In genomic region chr11:11396290-11397042, GRCh38 we compare ENCODE assay signal across 9 cellular contexts. TPM values are rescaled to one million over a fixed set of nuclear protein-coding genes. Genes with fewer than 3 reads are reported as not detected.
DNase-seq lines count a peak whose midpoint lies in the region; ATAC-seq, FAIRE-seq and TF ChIP-seq lines count a peak whose summit lies in the region.
"Had no signal": no experiment of that assay in that cellular context is flagged by ENCODE, and none has a peak within 500 bp of the region (broad histone marks: within the 10 kb centered on the region; RNA-seq: fewer than 3 reads in every experiment).

No MANE protein-coding gene starts in this region.

- no peaks in the 10 kb centered on the region for H3K27me3 ChIP-seq in pancreas

- TF ChIP-seq CTCF in fibroblast of pulmonary artery (IDR thresholded peaks at IDR 0.05; ENCODE audit: low read length, missing control alignments), result no peak
- TF ChIP-seq CTCF in pancreas (IDR thresholded peaks at IDR 0.05), result no peak

- in situ Hi-C loops in Caki2 (cut with HindIII; ENCODE audit: low pct_unique_long_range_greater_than_20kb, low sequenced_read_pairs), result no loop called here

- intact Hi-C loops in pancreas (cut with DNase I), result no loop called here

- H3K9me3 ChIP-seq in pancreas, result no peaks in the 10 kb centered on the region

- no peaks in the 10 kb centered on the region for H3K4me1 ChIP-seq in pancreas

- H3K27ac ChIP-seq in pancreas, result no peak overlapping the region

- 67 to 74% methylated on average over 11 of the region's 11 CpGs for WGBS in pancreas, 2 donors

- ATAC-seq in pancreas (peak in 3 of 4 donors; percentile 49 to 69 (median 58)), HG03280 (IDR thresholded peaks at IDR 0.05; ENCODE audit: unreplicated experiment) (no peak), HG03045 (IDR thresholded peaks at IDR 0.05; ENCODE audit: unreplicated experiment) (no peak), HG02938 (IDR thresholded peaks at IDR 0.05; ENCODE audit: unreplicated experiment) (no peak)
- ATAC-seq: stimulated activated naive CD8-positive, alpha-beta T cell treated with anti-CD3 and anti-CD28 coated beads, Interleukin-15, amount 100 ng/mL, for 72 hours had no signal

- peak; percentile 13 for FAIRE-seq in pancreas (lab: Jason Lieb, UNC)

- H3K36me3 ChIP-seq in pancreas, result no peaks in the 10 kb centered on the region

- H3K4me3 ChIP-seq in fibroblast of pulmonary artery (replicated peaks; ENCODE audit: low read depth, low read length), result no peak overlapping the region
- no peak overlapping the region for H3K4me3 ChIP-seq in pancreas

- DNase-seq in Caki2 (ENCODE audit: low read depth) (peak; percentile 61), T1000 (lab: John Stamatoyannopoulos, UW) (peak; percentile 56), fibroblast of pulmonary artery (ENCODE audit: low read depth) (peak; percentile 95), pancreas (no peak), NCI-H1048 (lab: John Stamatoyannopoulos, UW) (no peak)
- DNase-seq: stimulated activated naive CD8-positive, alpha-beta T cell treated with anti-CD3 and anti-CD28 coated beads, Interleukin-15, amount 100 ng/mL, for 72 hours had no signal

RNA-seq across cellular contexts. Expression of gene CSNK2A3, which starts 43.4 kb away (rescaled TPM):
- 1.4 and 4.2 TPM in 2 replicates for total RNA-seq in Caki2 (2014; rRNA removed; shearing (Covaris generic); ENCODE audit: low replicate concordance)
- 1 to 10 TPM in 1 of 6 donors, under 1 TPM in 5; 0.42 to 1.1 (median 0.58) TPM for total RNA-seq in pancreas
- under 1 TPM in 1 of 2 donors, not detected in 1; 0.19 TPM for polyA plus RNA-seq in pancreas

Comparison
In these comparisons a context has a peak if more than half of its experiments do, and no peak if none do; other contexts are left out.
1. DNase-seq: peak in Caki2 (single experiment), T1000 (single experiment) and fibroblast of pulmonary artery (single experiment); none in pancreas (0 of 6) and NCI-H1048 (single experiment).
2. ATAC-seq: peak in pancreas (3 of 4); none in HG03280 (single experiment), HG03045 (single experiment) and HG02938 (single experiment).